In the genomic region with DNA sequence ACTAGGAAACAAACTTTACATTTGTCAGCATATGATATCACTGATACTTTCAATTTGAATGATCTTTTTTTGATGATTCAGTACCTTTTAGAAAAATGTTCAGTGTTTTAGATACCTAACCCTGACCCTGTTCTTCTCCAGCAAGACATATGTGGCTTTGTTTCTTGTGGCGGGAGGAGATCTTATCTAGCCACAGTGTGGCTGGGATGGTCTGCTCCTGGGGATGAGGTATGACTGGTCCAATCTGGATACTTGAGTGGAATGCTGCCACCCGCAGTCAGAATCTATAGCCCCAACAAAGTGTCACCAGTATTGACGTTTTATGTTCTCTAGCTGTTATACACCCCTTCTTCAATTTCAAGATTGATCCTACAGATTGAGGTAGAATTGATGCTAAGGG, we compare ENCODE assay signal across 18 cellular contexts.
"Had no signal": no experiment of that assay in that cellular context is flagged by ENCODE, and none has a peak within 500 bp of the region (broad histone marks: within the 10 kb centered on the region; RNA-seq: fewer than 3 reads in every experiment).

No MANE protein-coding gene starts in this region.

- DNase-seq: activated CD4-positive, alpha-beta memory T cell treated with anti-CD3 and anti-CD28 coated beads, Interleukin-2, amount 10 ng/mL, durations not matched to agents 7 days and 5 days; activated CD4-positive, alpha-beta T cell treated with anti-CD3 and anti-CD28 coated beads for 36 hours; activated CD8-positive, alpha-beta memory T cell treated with anti-CD3 and anti-CD28 coated beads, Interleukin-2, amount 50 U/mL, for 48 hours; activated naive CD4-positive, alpha-beta T cell; aorta; esophagus squamous epithelium; foreskin fibroblast; heart left ventricle; left lung; psoas muscle; sigmoid colon; T-helper 9 cell; upper lobe of left lung had no signal

- H3K9me3 Mint-ChIP-seq: activated CD4-positive, alpha-beta memory T cell treated with anti-CD3 and anti-CD28 coated beads, Interleukin-2, amount 10 ng/mL, durations not matched to agents 7 days and 5 days; activated T-helper 1 cell treated with anti-CD3 and anti-CD28 coated beads, Interleukin-12 subunit alpha, Interleukin-12 subunit beta, Interleukin-2, Interleukin-4 antibody, amounts not matched to agents 30 ng/mL and 10 ng/mL and 1 ng/mL, durations not matched to agents 14 hours and 24 hours and 36 hours; natural killer cell treated with Interleukin-12 subunit alpha and Interleukin-12 subunit beta and Interleukin-15 and Interleukin-18, amount 100 ng/mL, for 72 hours had no signal

- H3K9me3 ChIP-seq: esophagus squamous epithelium, heart left ventricle, left lung, psoas muscle, sigmoid colon, upper lobe of left lung had no signal

- H3K36me3 ChIP-seq: esophagus squamous epithelium, heart left ventricle, left lung, sigmoid colon, upper lobe of left lung had no signal

- H3K36me3 Mint-ChIP-seq: natural killer cell treated with Interleukin-12 subunit alpha and Interleukin-12 subunit beta and Interleukin-15 and Interleukin-18, amount 100 ng/mL, for 72 hours had no signal

- H3K4me3 ChIP-seq: esophagus squamous epithelium, heart left ventricle, left lung, psoas muscle, sigmoid colon, upper lobe of left lung had no signal

- FAIRE-seq: keratinocyte had no signal

- H3K27me3 Mint-ChIP-seq: activated CD4-positive, alpha-beta memory T cell treated with anti-CD3 and anti-CD28 coated beads, Interleukin-2, amount 10 ng/mL, durations not matched to agents 7 days and 5 days; natural killer cell treated with Interleukin-12 subunit alpha and Interleukin-12 subunit beta and Interleukin-15 and Interleukin-18, amount 100 ng/mL, for 72 hours; stimulated activated naive CD8-positive, alpha-beta T cell treated with anti-CD3 and anti-CD28 coated beads, Interleukin-15, Interleukin-2, amounts not matched to agents 100 ng/mL and 50 ng/mL, for 24 hours had no signal

- H3K27ac Mint-ChIP-seq: activated CD4-positive, alpha-beta memory T cell treated with anti-CD3 and anti-CD28 coated beads, Interleukin-2, amount 10 ng/mL, durations not matched to agents 7 days and 5 days; activated CD4-positive, alpha-beta T cell treated with anti-CD3 and anti-CD28 coated beads for 36 hours; activated T-helper 1 cell treated with anti-CD3 and anti-CD28 coated beads, Interleukin-12 subunit alpha, Interleukin-12 subunit beta, Interleukin-2, Interleukin-4 antibody, amounts not matched to agents 30 ng/mL and 10 ng/mL and 1 ng/mL, durations not matched to agents 14 hours and 24 hours and 36 hours; natural killer cell treated with Interleukin-12 subunit alpha and Interleukin-12 subunit beta and Interleukin-15 and Interleukin-18, amount 100 ng/mL, for 72 hours; stimulated activated naive CD8-positive, alpha-beta T cell treated with anti-CD3 and anti-CD28 coated beads, Interleukin-15, Interleukin-2, amounts not matched to agents 100 ng/mL and 50 ng/mL, for 24 hours had no signal

- H3K4me1 ChIP-seq: esophagus squamous epithelium, heart left ventricle, left lung, psoas muscle, sigmoid colon, upper lobe of left lung had no signal

- ATAC-seq: activated CD4-positive, alpha-beta T cell treated with anti-CD3 and anti-CD28 coated beads for 36 hours; heart left ventricle; left lung; natural killer cell treated with Interleukin-12 subunit alpha and Interleukin-12 subunit beta and Interleukin-15 and Interleukin-18, amount 100 ng/mL, for 72 hours; psoas muscle had no signal

- H3K27ac ChIP-seq: esophagus squamous epithelium, heart left ventricle, left lung, psoas muscle, sigmoid colon, upper lobe of left lung, VCaP had no signal

- H3K27me3 ChIP-seq: esophagus squamous epithelium, heart left ventricle, left lung, sigmoid colon, upper lobe of left lung had no signal

- H3K4me1 Mint-ChIP-seq: activated CD4-positive, alpha-beta memory T cell treated with anti-CD3 and anti-CD28 coated beads, Interleukin-2, amount 10 ng/mL, durations not matched to agents 7 days and 5 days; activated CD4-positive, alpha-beta T cell treated with anti-CD3 and anti-CD28 coated beads for 36 hours had no signal

- H3K4me3 Mint-ChIP-seq: activated CD4-positive, alpha-beta memory T cell treated with anti-CD3 and anti-CD28 coated beads, Interleukin-2, amount 10 ng/mL, durations not matched to agents 7 days and 5 days; activated CD4-positive, alpha-beta T cell treated with anti-CD3 and anti-CD28 coated beads for 36 hours; activated T-helper 1 cell treated with anti-CD3 and anti-CD28 coated beads, Interleukin-12 subunit alpha, Interleukin-12 subunit beta, Interleukin-2, Interleukin-4 antibody, amounts not matched to agents 30 ng/mL and 10 ng/mL and 1 ng/mL, durations not matched to agents 14 hours and 24 hours and 36 hours; natural killer cell treated with Interleukin-12 subunit alpha and Interleukin-12 subunit beta and Interleukin-15 and Interleukin-18, amount 100 ng/mL, for 72 hours; stimulated activated naive CD8-positive, alpha-beta T cell treated with anti-CD3 and anti-CD28 coated beads, Interleukin-15, Interleukin-2, amounts not matched to agents 100 ng/mL and 50 ng/mL, for 24 hours had no signal
